17 cellular contexts compared by ENCODE assay signal in the genomic region with DNA sequence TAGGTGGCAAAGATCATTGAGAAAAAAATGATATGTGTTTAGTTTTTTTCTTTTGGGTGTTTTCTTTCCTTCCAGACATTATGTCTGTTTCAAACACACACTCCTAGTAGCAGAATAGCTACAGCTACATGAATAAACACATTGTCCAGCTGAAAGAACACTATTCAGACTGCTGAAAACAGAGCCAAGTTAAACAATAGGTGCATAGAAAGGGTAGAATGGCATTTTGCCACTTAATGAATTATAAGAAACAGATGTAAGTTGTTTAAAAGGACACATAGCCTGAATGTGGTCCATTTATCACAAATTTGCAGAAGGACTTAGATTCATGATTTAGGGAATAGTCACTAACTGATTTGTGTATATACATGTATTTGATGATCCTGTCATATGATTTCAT. TPM values are rescaled to one million over a fixed set of nuclear protein-coding genes. Genes with fewer than 3 reads are reported as not detected.
DNase-seq lines count a peak whose midpoint lies in the region; ATAC-seq and TF ChIP-seq lines count a peak whose summit lies in the region.
"Had no signal": no experiment of that assay in that cellular context is flagged by ENCODE, and none has a peak within 500 bp of the region (broad histone marks: within the 10 kb centered on the region; RNA-seq: fewer than 3 reads in every experiment).

No MANE protein-coding gene starts in this region.

- H3K27me3 ChIP-seq in endodermal cell (ENCODE audit: control insufficient read depth, insufficient read depth, low read length, poor library complexity, severe bottlenecking) (no peaks in the 10 kb centered on the region), rectal smooth muscle tissue (ENCODE audit: control insufficient read depth, insufficient read depth, low read length) (no peaks in the 10 kb centered on the region)

- no peaks in the 10 kb centered on the region for H3K9me3 ChIP-seq in endodermal cell (ENCODE audit: control insufficient read depth, low read length)
- H3K9me3 ChIP-seq: HAP-1 had no signal

- no peaks in the 10 kb centered on the region for H3K36me3 Mint-ChIP-seq in activated T-cell treated with anti-CD3 and anti-CD28 coated beads, Interleukin-2, amount 50 U/mL, for 24 hours (ENCODE audit: low read depth)
- no peaks in the 10 kb centered on the region for H3K36me3 Mint-ChIP-seq in endodermal cell (ENCODE audit: low read depth)

- TF ChIP-seq CTCF in endodermal cell (conservative IDR thresholded peaks at IDR 0.05), result no peak

- peak overlapping the region; percentile 89 for H3K27ac Mint-ChIP-seq in activated T-cell treated with anti-CD3 and anti-CD28 coated beads, Interleukin-2, amount 50 U/mL, for 24 hours
- no peak overlapping the region for H3K27ac Mint-ChIP-seq in endodermal cell

- no peaks in the 10 kb centered on the region for H3K36me3 ChIP-seq in endodermal cell (ENCODE audit: control insufficient read depth, insufficient read depth, low read length)
- no peaks in the 10 kb centered on the region for H3K36me3 ChIP-seq in rectal smooth muscle tissue (ENCODE audit: control insufficient read depth, insufficient read depth, low read length)
- H3K36me3 ChIP-seq: HAP-1 had no signal

- H3K4me1 ChIP-seq in endodermal cell (ENCODE audit: control insufficient read depth, insufficient read depth, low read length) (no peaks in the 10 kb centered on the region), rectal smooth muscle tissue (ENCODE audit: control insufficient read depth, insufficient read depth, low read length) (peaks cover 19% of the 10 kb centered on the region)
- H3K4me1 ChIP-seq: HAP-1 had no signal

- H3K27ac ChIP-seq in endodermal cell (ENCODE audit: low read depth, low read length) (peak overlapping the region; percentile 74), rectal smooth muscle tissue (ENCODE audit: low read depth, low read length) (peak overlapping the region; percentile 53)

- H3K4me1 Mint-ChIP-seq in activated T-cell treated with anti-CD3 and anti-CD28 coated beads, Interleukin-2, amount 50 U/mL, for 24 hours (ENCODE audit: low read depth), result peaks cover 89% of the 10 kb centered on the region
- H3K4me1 Mint-ChIP-seq in endodermal cell, result no peaks in the 10 kb centered on the region

- ATAC-seq in HG03097 (IDR thresholded peaks at IDR 0.05; ENCODE audit: low FRiP score, unreplicated experiment) (no peak), HG02938 (IDR thresholded peaks at IDR 0.05; ENCODE audit: unreplicated experiment) (no peak)

- H3K27me3 Mint-ChIP-seq in activated T-cell treated with anti-CD3 and anti-CD28 coated beads, Interleukin-2, amount 50 U/mL, for 24 hours, result no peaks in the 10 kb centered on the region
- no peaks in the 10 kb centered on the region for H3K27me3 Mint-ChIP-seq in endodermal cell (ENCODE audit: insufficient read depth)

- H3K9me3 Mint-ChIP-seq in activated T-cell treated with anti-CD3 and anti-CD28 coated beads, Interleukin-2, amount 50 U/mL, for 24 hours, result peaks cover 10% of the 10 kb centered on the region
- H3K9me3 Mint-ChIP-seq in endodermal cell, result no peaks in the 10 kb centered on the region

- H3K4me3 ChIP-seq in endodermal cell (ENCODE audit: low read length) (no peak overlapping the region), rectal smooth muscle tissue (ENCODE audit: low read length) (no peak overlapping the region)
- H3K4me3 ChIP-seq: HAP-1 had no signal

- no peak overlapping the region for H3K4me3 Mint-ChIP-seq in activated T-cell treated with anti-CD3 and anti-CD28 coated beads, Interleukin-2, amount 50 U/mL, for 24 hours
- H3K4me3 Mint-ChIP-seq in endodermal cell, result no peak overlapping the region

- no peak for DNase-seq in activated T-cell treated with anti-CD3 and anti-CD28 coated beads, Interleukin-2, amount 50 U/mL, for 24 hours
- DNase-seq in activated T-cell treated with anti-CD3 and anti-CD28 coated beads, Interleukin-2, amount 50 U/mL, for 1 hour, result no peak
- DNase-seq in RPMI7951 (ENCODE audit: low read depth), result peak; percentile 39
- no peak for DNase-seq in endodermal cell
- no peak for DNase-seq in activated effector memory CD4-positive, alpha-beta T cell treated with anti-CD3 and anti-CD28 coated beads, Interleukin-2, amount 50 U/mL, for 16 hours
- DNase-seq: activated CD4-positive, alpha-beta T cell treated with anti-CD3 and anti-CD28 coated beads, Interleukin-2, amount 50 U/mL, for 1 hour; activated effector memory CD4-positive, alpha-beta T cell treated with Interleukin-2 at 50 U/mL for 16 hours; Caco-2; dorsolateral prefrontal cortex; left cardiac atrium; SIG-M5 had no signal

- H3K9ac ChIP-seq in endodermal cell (ENCODE audit: extremely low read depth, low read length, poor library complexity, severe bottlenecking) (no peak overlapping the region), rectal smooth muscle tissue (ENCODE audit: low read length) (no peak overlapping the region)

RNA-seq across cellular contexts. Expression of a gene that starts 20.1 kb away (rescaled TPM):
- total RNA-seq in RPMI7951 (2014; rRNA removed; shearing (Covaris generic)), result not detected in 2 replicates
- not detected for total RNA-seq in endodermal cell
- polyA plus RNA-seq in endodermal cell (2013, experiment 1 of 2), result not detected
- not detected for polyA plus RNA-seq in endodermal cell (2013, experiment 2 of 2)
- total RNA-seq: MCF 10A, posterior vena cava had no signal

RNA-seq across cellular contexts. Expression of a gene that starts 48.9 kb away (rescaled TPM):
- total RNA-seq in RPMI7951 (2014; rRNA removed; shearing (Covaris generic)), result not detected in 2 replicates
- not detected for total RNA-seq in endodermal cell
- polyA plus RNA-seq in endodermal cell (2013, experiment 1 of 2), result not detected
- not detected for polyA plus RNA-seq in endodermal cell (2013, experiment 2 of 2)
- total RNA-seq: Caco-2, dorsolateral prefrontal cortex, MCF 10A had no signal
